In the genomic region with DNA sequence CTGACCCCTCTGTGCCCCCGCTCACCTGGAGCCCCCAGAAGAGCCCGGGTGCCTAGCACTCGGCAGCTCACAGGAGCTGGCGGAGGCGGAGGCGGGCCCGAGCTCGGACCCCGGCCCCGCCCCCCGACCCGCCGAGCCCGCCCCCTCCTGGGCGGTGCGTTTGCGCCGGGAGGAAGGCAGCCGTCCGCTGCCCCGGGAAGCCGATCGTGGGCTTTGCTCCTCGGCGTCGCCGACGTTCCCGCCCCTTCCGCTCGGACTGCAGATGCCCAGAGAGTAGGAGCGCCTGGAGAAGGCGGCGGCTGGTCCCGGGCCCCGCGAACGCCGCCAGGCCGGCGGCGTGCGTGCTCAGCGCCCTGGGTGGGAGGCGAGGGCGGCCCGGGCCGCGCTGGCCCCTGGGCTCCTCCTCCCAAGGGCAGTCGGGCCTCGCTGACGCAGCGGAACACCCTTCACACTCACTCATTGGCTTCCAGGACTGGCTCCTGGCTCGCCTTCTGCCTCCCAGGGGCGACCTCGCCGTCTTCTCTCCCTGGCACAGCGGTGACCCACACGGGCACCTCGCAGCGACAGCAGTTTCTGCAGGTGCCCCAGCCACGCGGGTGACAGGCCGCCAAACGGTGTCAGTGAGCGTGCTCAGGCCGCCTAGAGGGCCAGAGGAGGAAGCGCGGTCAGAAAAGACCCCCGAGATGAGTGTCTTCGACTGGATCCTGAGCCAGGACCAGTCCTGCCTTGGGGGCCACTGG, we compare ENCODE assay signal across 8 cellular contexts. TPM values are rescaled to one million over a fixed set of nuclear protein-coding genes. Genes with fewer than 3 reads are reported as not detected.
A peak's percentile ranks its signal among the peaks of the same experiment; 100 is the strongest.
DNase-seq lines count a peak whose midpoint lies in the region; ATAC-seq and TF ChIP-seq lines count a peak whose summit lies in the region.

A gene (minus strand): TSS at position 74 of the 740 bp plus-strand sequence. CDS start 415 bp downstream, outside the sequence.

- peak; percentile 84 for DNase-seq in NCI-H2227 (lab: John Stamatoyannopoulos, UW; ENCODE audit: unreplicated experiment)
- peak; percentile 72 for DNase-seq in activated CD4-positive, alpha-beta T cell treated with anti-CD3 and anti-CD28 coated beads for 1 hour
- peak; percentile 91 for DNase-seq in cerebellum (ENCODE audit: low spot score)
- DNase-seq in kidney epithelial cell (ENCODE audit: low read depth): peak; percentile 56
- peak; percentile 75 to 86 for DNase-seq in stimulated activated CD4-positive, alpha-beta T cell treated with anti-CD3 and anti-CD28 coated beads, Interleukin-15, amount 100 ng/mL, for 1 hour (ENCODE audit: low read depth in 1 of 2, low spot score in 1 of 2)

- peak within 1 kb of the TSS; percentile 95 for H3K27ac ChIP-seq in 22Rv1

- no peaks in the 10 kb centered on the region for H3K27me3 ChIP-seq in kidney epithelial cell (ENCODE audit: control insufficient read depth, insufficient read depth, low read length)

- ATAC-seq in GM18502 (IDR thresholded peaks at IDR 0.05; ENCODE audit: poor library complexity, unreplicated experiment) (peak; percentile 88), HG03025 (IDR thresholded peaks at IDR 0.05; ENCODE audit: low FRiP score, unreplicated experiment) (peak; percentile 59)

- peak; percentile 39 for TF ChIP-seq CTCF in 22Rv1 (IDR thresholded peaks at IDR 0.05)
- peak; percentile 47 for TF ChIP-seq CTCF in kidney epithelial cell (IDR thresholded peaks at IDR 0.05; ENCODE audit: insufficient read depth, low read length, poor library complexity, severe bottlenecking)

- peak within 1 kb of the TSS; percentile 57 for H3K4me3 ChIP-seq in kidney epithelial cell (ENCODE audit: low read depth, low read length)

- H3K36me3 ChIP-seq in kidney epithelial cell (ENCODE audit: control insufficient read depth, insufficient read depth, low read length): peaks cover 1% of the 10 kb centered on the region

RNA-seq across cellular contexts. Expression of the gene that starts here (rescaled TPM):
- total RNA-seq in cerebellum: 15.0 TPM
- 61.8 and 74.7 TPM in 2 replicates for total RNA-seq in kidney epithelial cell

Comparison
In these comparisons a context has a peak if more than half of its experiments do, and no peak if none do; other contexts are left out.
1. Peak in every context shown above with its lines: DNase-seq, ATAC-seq, H3K4me3 ChIP-seq and H3K27ac ChIP-seq.